1 cellular context compared by ENCODE assay signal in the genomic region with DNA sequence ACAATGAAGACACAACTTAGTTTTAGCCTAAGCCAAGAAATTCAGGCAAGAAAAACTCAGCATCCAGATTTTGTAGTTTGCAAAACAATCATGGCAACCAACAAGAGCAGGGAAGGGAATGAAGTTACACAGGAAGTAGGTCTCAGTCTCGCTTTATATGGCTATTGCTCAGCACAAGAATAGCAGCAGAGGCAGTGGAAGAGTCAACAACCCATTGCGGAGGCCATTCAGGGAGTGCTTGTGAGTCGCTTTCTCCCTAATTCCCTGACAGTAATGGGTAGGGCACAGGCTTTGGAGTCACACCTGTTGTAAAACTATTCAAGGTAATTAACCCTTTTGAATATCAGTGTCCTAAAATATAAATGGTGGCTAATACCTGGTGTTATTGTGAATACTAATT.
TF ChIP-seq lines count a peak whose summit lies in the region.

No MANE protein-coding gene starts in this region.

TF ChIP-seq in H1, 55 proteins besides CTCF, POLR2A, EP300 and RAD21:
- TF ChIP-seq GABPA (IDR thresholded peaks at IDR 0.05; ENCODE audit: borderline replicate concordance, insufficient read depth, low read length), result no peak
- no peak for TF ChIP-seq TCF12 (IDR thresholded peaks at IDR 0.05; ENCODE audit: low read depth, low read length)
